26 cellular contexts compared by ENCODE assay signal in the genomic region with DNA sequence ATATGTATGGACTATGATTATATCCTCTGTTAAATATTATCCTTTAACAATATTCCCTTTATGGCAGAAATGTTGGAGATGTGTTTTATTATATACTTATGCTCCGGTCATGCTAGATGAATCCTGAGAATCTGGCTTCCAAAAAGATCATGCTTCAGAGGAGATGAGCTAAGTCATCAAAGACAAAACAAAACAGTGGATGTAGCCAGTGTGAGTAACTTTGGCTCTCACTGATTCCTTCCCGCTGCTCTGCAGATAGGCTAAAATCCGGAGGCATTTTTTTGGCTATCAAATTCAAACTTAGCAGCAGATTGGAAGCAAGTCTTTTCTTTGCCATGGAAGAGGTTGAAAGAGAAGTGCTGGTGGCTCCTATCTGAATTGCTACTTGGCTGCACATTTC.
DNase-seq lines count a peak whose midpoint lies in the region; ATAC-seq and TF ChIP-seq lines count a peak whose summit lies in the region.
"Had no signal": no experiment of that assay in that cellular context is flagged by ENCODE, and none has a peak within 500 bp of the region (broad histone marks: within the 10 kb centered on the region; RNA-seq: fewer than 3 reads in every experiment).

No MANE protein-coding gene starts in this region.

- peak; percentile 38 for DNase-seq in GM03348 (ENCODE audit: low spot score)
- peak; percentile 44 to 75 for DNase-seq in NCI-H526 (lab: John Stamatoyannopoulos, UW)
- DNase-seq in fibroblast of gingiva (ENCODE audit: low read depth) = peak; percentile 27
- peak; percentile 17 for DNase-seq in neural progenitor cell (ENCODE audit: low spot score)
- DNase-seq in NCI-H1694 (lab: John Stamatoyannopoulos, UW) = no peak
- no peak for DNase-seq in activated CD4-positive, alpha-beta T cell treated with anti-CD3 and anti-CD28 coated beads, Interleukin-2, amount 50 U/mL, for 48 hours
- DNase-seq: CD4-positive, alpha-beta memory T cell; DMS153; GF-D8; glutamatergic neuron; midbrain; NCI-H146; NCI-H82; OCI-M1; SHP77 treated with DMSO at 0.1 percent for 48 hours; stimulated activated CD4-positive, alpha-beta T cell treated with anti-CD3 and anti-CD28 coated beads, Interleukin-2, amount 100 ng/mL, for 24 hours; stimulated activated naive B cell treated with anti-CD40 and anti-IgM and Interleukin-4, amounts not matched to agents 10 μg/mL and 1 μg/mL and 100 μg/mL, for 72 hours; tibial artery had no signal

- H3K27me3 ChIP-seq in neural progenitor cell = no peaks in the 10 kb centered on the region
- H3K27me3 ChIP-seq: tibial artery had no signal

- no peak overlapping the region for H3K9ac ChIP-seq in neural progenitor cell

- no peaks in the 10 kb centered on the region for H3K27me3 Mint-ChIP-seq in neural progenitor cell (ENCODE audit: insufficient read depth, low read depth)
- H3K27me3 Mint-ChIP-seq: CD4-positive, alpha-beta memory T cell; progenitor cell of endocrine pancreas; stimulated activated naive B cell treated with anti-CD40 and anti-IgM and Interleukin-4, amounts not matched to agents 10 μg/mL and 1 μg/mL and 100 μg/mL, for 72 hours had no signal

- no peaks in the 10 kb centered on the region for H3K9me3 Mint-ChIP-seq in neural progenitor cell
- H3K9me3 Mint-ChIP-seq: activated naive CD4-positive, alpha-beta T cell treated with anti-CD3 and anti-CD28 coated beads, Interleukin-2, amount 50 U/mL, for 72 hours; stimulated activated naive B cell treated with anti-CD40 and anti-IgM and Interleukin-4, amounts not matched to agents 10 μg/mL and 1 μg/mL and 100 μg/mL, for 72 hours had no signal

- no peaks in the 10 kb centered on the region for H3K36me3 ChIP-seq in neural progenitor cell
- H3K36me3 ChIP-seq: tibial artery had no signal

- H3K4me3 ChIP-seq in neural progenitor cell = no peak overlapping the region
- H3K4me3 ChIP-seq: GM12878, tibial artery had no signal

- no peaks in the 10 kb centered on the region for H3K36me3 Mint-ChIP-seq in neural progenitor cell
- H3K36me3 Mint-ChIP-seq: activated naive CD4-positive, alpha-beta T cell treated with anti-CD3 and anti-CD28 coated beads, Interleukin-2, amount 50 U/mL, for 72 hours; CD4-positive, alpha-beta memory T cell; stimulated activated naive B cell treated with anti-CD40 and anti-IgM and Interleukin-4, amounts not matched to agents 10 μg/mL and 1 μg/mL and 100 μg/mL, for 72 hours had no signal

- H2AFZ ChIP-seq in neural progenitor cell (replicated peaks) = no peak overlapping the region

- no peak overlapping the region for H3K4me2 ChIP-seq in neural progenitor cell

- no peaks in the 10 kb centered on the region for H3K9me3 ChIP-seq in neural progenitor cell (ENCODE audit: low read depth)
- H3K9me3 ChIP-seq: tibial artery had no signal

- ATAC-seq in GM21526 (IDR thresholded peaks at IDR 0.05; ENCODE audit: low FRiP score, unreplicated experiment) (no peak), GM19035 (IDR thresholded peaks at IDR 0.05; ENCODE audit: unreplicated experiment) (no peak)
- ATAC-seq: activated naive CD4-positive, alpha-beta T cell treated with anti-CD3 and anti-CD28 coated beads, Interleukin-2, amount 50 U/mL, for 72 hours; GM12878; HCT116; left lobe of liver; stimulated activated naive B cell treated with anti-CD40 and anti-IgM and Interleukin-4, amounts not matched to agents 10 μg/mL and 1 μg/mL and 100 μg/mL, for 72 hours had no signal

- H3K79me2 ChIP-seq in neural progenitor cell (ENCODE audit: low read depth) = no peaks in the 10 kb centered on the region

- H3K4me1 Mint-ChIP-seq in neural progenitor cell = peaks cover 4% of the 10 kb centered on the region
- H3K4me1 Mint-ChIP-seq: CD4-positive, alpha-beta memory T cell; stimulated activated naive B cell treated with anti-CD40 and anti-IgM and Interleukin-4, amounts not matched to agents 10 μg/mL and 1 μg/mL and 100 μg/mL, for 72 hours had no signal

- no peak overlapping the region for H3K4me3 Mint-ChIP-seq in neural progenitor cell
- H3K4me3 Mint-ChIP-seq: CD4-positive, alpha-beta memory T cell; stimulated activated naive B cell treated with anti-CD40 and anti-IgM and Interleukin-4, amounts not matched to agents 10 μg/mL and 1 μg/mL and 100 μg/mL, for 72 hours had no signal

- H3K27ac Mint-ChIP-seq in neural progenitor cell = no peak overlapping the region
- H3K27ac Mint-ChIP-seq: activated naive CD4-positive, alpha-beta T cell treated with anti-CD3 and anti-CD28 coated beads, Interleukin-2, amount 50 U/mL, for 72 hours; CD4-positive, alpha-beta memory T cell; progenitor cell of endocrine pancreas; stimulated activated naive B cell treated with anti-CD40 and anti-IgM and Interleukin-4, amounts not matched to agents 10 μg/mL and 1 μg/mL and 100 μg/mL, for 72 hours had no signal

- H3K27ac ChIP-seq in neural progenitor cell = no peak overlapping the region
- H3K27ac ChIP-seq: epithelial cell of prostate, tibial artery had no signal

- H3F3A ChIP-seq in neural progenitor cell (ENCODE audit: low read depth) = no peaks in the 10 kb centered on the region

- H4K20me1 ChIP-seq in neural progenitor cell (ENCODE audit: low read depth) = no peaks in the 10 kb centered on the region

- H3K4me1 ChIP-seq in neural progenitor cell = peaks cover 11% of the 10 kb centered on the region
- H3K4me1 ChIP-seq: tibial artery had no signal

- no peak for TF ChIP-seq CTCF in neural progenitor cell (IDR thresholded peaks at IDR 0.05)

Comparison
In these comparisons a context has a peak if more than half of its experiments do, and no peak if none do; other contexts are left out.
1. DNase-seq: peak in GM03348 (single experiment), NCI-H526 (2 of 2), fibroblast of gingiva (single experiment) and neural progenitor cell (single experiment); none in NCI-H1694 (single experiment) and activated CD4-positive, alpha-beta T cell treated with anti-CD3 and anti-CD28 coated beads, Interleukin-2, amount 50 U/mL, for 48 hours (0 of 2).